In the genomic region with DNA sequence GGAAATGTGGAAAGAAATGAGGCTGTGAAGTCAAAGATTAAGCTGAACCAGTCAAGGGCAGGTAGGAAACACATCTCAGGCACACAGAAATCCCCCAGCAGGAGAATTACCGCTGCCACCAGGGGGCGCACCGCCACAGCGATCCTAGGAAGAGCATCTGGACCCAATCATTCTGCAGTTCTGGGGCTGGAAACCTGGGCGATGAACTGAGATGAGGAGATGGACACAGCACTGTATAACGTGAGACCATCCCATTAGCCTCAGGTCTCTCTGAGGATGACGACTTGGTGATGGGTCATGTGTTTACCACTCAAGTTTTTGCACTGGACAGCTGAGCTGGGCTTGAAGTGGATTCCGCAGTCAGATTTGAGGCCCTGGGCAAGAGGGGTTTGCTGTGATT, we compare ENCODE assay signal across 8 cellular contexts. TPM values are rescaled to one million over a fixed set of nuclear protein-coding genes. Genes with fewer than 3 reads are reported as not detected.
DNase-seq lines count a peak whose midpoint lies in the region; ATAC-seq and TF ChIP-seq lines count a peak whose summit lies in the region.

No MANE protein-coding gene starts in this region.

- no peaks in the 10 kb centered on the region for H3K9me3 ChIP-seq in Panc1 (ENCODE audit: control insufficient read depth, insufficient read depth, low read depth, low read length)

- intact Hi-C loops in Panc1 (cut with micrococcal nuclease; ENCODE audit: unreplicated experiment): loop anchor here (5.0 kb wide), 2 partner anchors 376 to 456 kb away; no protein-coding TSS in a partner anchor
- intact Hi-C loops in cardiac septum (cut with DNase I): loop anchor here (5.0 kb wide), 1 partner anchor 456 kb away; no protein-coding TSS in a partner anchor

- no peak overlapping the region for H3K4me3 ChIP-seq in GM06990 (replicated peaks; ENCODE audit: low read depth, low read length)
- H3K4me3 ChIP-seq in Panc1 (ENCODE audit: low read depth in 2 of 2, low read length in 2 of 2): no peak overlapping the region

- DNase-seq in GM06990 (ENCODE audit: extremely low read depth, insufficient read length) (peak; percentile 40), HS-5 (ENCODE audit: low read depth) (peak; percentile 5), Panc1 (ENCODE audit: low read depth, low spot score) (peak; percentile 38), cardiac septum (ENCODE audit: low spot score) (peak; percentile 83), retina (peak; percentile 76)
- peak; percentile 54 for DNase-seq in activated gamma-delta T cell treated with anti-CD3 and anti-CD28 coated beads, Interleukin-2, amount 50 U/mL, for 16 hours (ENCODE audit: low read depth)

- H3K27ac ChIP-seq in Panc1 (ENCODE audit: low read length): no peak overlapping the region

- in situ Hi-C loops in Panc1 (cut with HindIII; ENCODE audit: low pct_unique_long_range_greater_than_20kb, low sequenced_read_pairs): no loop called here

- TF ChIP-seq CTCF in GM06990 (IDR thresholded peaks at IDR 0.05; ENCODE audit: insufficient read depth, low read length, poor library complexity, severe bottlenecking) (peak; percentile 91), Panc1 (IDR thresholded peaks at IDR 0.05) (peak; percentile 95)

- CTCF ChIA-PET in Panc1 (lab: Charles Lee): interaction anchor here (0.5 to 0.6 kb wide), 2 partner anchors 198 to 377 kb away, joined by 3 read pairs; no protein-coding TSS in a partner anchor

- H3K27me3 ChIP-seq in GM06990 (replicated peaks; ENCODE audit: control insufficient read depth, insufficient read depth, low read length): peaks cover 2% of the 10 kb centered on the region
- peaks cover 27% of the 10 kb centered on the region for H3K27me3 ChIP-seq in Panc1 (ENCODE audit: control insufficient read depth, insufficient read depth, low read length)

- POLR2A ChIA-PET in Panc1 (lab: Charles Lee): no interaction called here

- no TSS peak for BruUV-seq in Panc1 (replicated peaks; lab: Mats Ljungman, UMichigan)

- peak; percentile 84 for ATAC-seq in Panc1
- no peak for ATAC-seq in HG02840 (IDR thresholded peaks at IDR 0.05; ENCODE audit: low FRiP score, unreplicated experiment)
- no peak for ATAC-seq in HG02623 (IDR thresholded peaks at IDR 0.05; ENCODE audit: unreplicated experiment)

- no peaks in the 10 kb centered on the region for H3K4me1 ChIP-seq in Panc1 (ENCODE audit: control insufficient read depth, insufficient read depth, low read length)

- H3K36me3 ChIP-seq in GM06990 (ENCODE audit: control insufficient read depth, insufficient read depth, low read length) (no peaks in the 10 kb centered on the region), Panc1 (ENCODE audit: control insufficient read depth, insufficient read depth, low read length) (no peaks in the 10 kb centered on the region)

RNA-seq across cellular contexts. Expression of a gene that starts 6.4 kb away (rescaled TPM):
- not detected for total RNA-seq in Panc1 (2021; ENCODE audit: unreplicated experiment)
- not detected for polyA plus RNA-seq in Panc1 (2012; ENCODE audit: insufficient read length)
- total RNA-seq in cardiac septum: 0.86 TPM

Comparison
In these comparisons a context has a peak if more than half of its experiments do, and no peak if none do; other contexts are left out.
1. DNase-seq: peak in every context shown above with its lines; median percentile 83 in cardiac septum; 76 in retina; 54 in activated gamma-delta T cell treated with anti-CD3 and anti-CD28 coated beads, Interleukin-2, amount 50 U/mL, for 16 hours; 40 in GM06990; 38 in Panc1; 5 in HS-5.